In genomic region chr20:53599910-53600632, GRCh38 we compare ENCODE assay signal across 1 cellular context.
TF ChIP-seq lines count a peak whose summit lies in the region.

No MANE protein-coding gene starts in this region.

TF ChIP-seq in SK-N-SH treated with all-trans-retinoic acid at 6 μM for 48 hours, 23 proteins besides CTCF, POLR2A, EP300 and RAD21 (continued from another document):
- no peak for TF ChIP-seq PATZ1 (CRISPR knock-in tag; IDR thresholded peaks at IDR 0.05; ENCODE audit: borderline replicate concordance)
- no peak for TF ChIP-seq ARNTL (CRISPR knock-in tag; IDR thresholded peaks at IDR 0.05; ENCODE audit: borderline replicate concordance, low read depth)
- TF ChIP-seq TCF4 (CRISPR knock-in tag; IDR thresholded peaks at IDR 0.05; ENCODE audit: borderline replicate concordance), result no peak
- no peak for TF ChIP-seq RARB (CRISPR knock-in tag; IDR thresholded peaks at IDR 0.05)
- TF ChIP-seq PPARA (CRISPR knock-in tag; IDR thresholded peaks at IDR 0.05; ENCODE audit: borderline replicate concordance), result no peak
- TF ChIP-seq TSHZ2 (CRISPR knock-in tag; IDR thresholded peaks at IDR 0.05), result no peak
- no peak for TF ChIP-seq ZFP30 (CRISPR knock-in tag; IDR thresholded peaks at IDR 0.05)
- TF ChIP-seq ZNF8 (CRISPR knock-in tag; IDR thresholded peaks at IDR 0.05), result no peak
- TF ChIP-seq ISL1 (CRISPR knock-in tag; IDR thresholded peaks at IDR 0.05), result no peak
- TF ChIP-seq POU6F1 (CRISPR knock-in tag; IDR thresholded peaks at IDR 0.05; ENCODE audit: borderline replicate concordance, low read depth), result no peak
- TF ChIP-seq BACH2 (CRISPR knock-in tag; IDR thresholded peaks at IDR 0.05; ENCODE audit: borderline replicate concordance), result no peak
TF ChIP-seq in SK-N-SH treated with all-trans-retinoic acid at 6 μM for 48 hours: peak in this region for 0.
